In the genomic region with DNA sequence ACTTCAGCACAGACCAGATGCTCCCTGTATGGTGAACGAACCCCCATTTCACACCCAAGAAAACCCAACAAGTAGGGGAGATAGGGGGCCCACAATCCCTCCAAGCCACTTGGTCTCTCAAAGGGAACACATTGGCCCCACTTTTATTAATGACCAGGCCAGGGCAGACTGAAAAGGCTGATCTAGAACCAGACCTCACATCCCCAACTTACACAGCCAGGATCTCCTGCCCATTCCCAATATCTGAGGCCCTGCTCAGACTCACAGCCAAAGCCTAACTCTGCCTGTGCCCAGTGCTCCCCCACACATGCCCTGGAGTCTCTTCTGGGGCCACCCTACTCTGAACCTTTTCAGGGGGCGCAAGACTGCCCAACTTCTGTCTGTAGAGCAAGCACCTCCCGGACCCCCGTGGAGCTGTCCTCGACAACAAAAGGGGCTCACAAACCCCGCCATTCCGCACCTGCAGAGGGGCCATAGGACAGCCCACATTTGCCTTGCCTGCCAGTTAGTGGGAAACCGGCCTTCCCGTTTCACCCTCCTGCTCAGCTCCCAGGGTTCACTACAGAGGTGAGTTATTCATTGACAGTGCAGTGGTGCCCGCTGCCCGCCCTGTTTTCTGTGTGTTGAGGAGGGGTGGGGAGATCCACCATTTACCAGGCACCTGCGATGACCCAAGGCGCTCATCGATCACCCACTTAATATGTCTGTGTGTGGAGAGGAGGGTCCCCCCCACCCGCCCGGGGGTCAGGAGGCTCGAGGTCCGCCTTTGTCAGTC, we compare ENCODE assay signal across 1 cellular context.
TF ChIP-seq lines count a peak whose summit lies in the region.

No MANE protein-coding gene starts in this region.

TF ChIP-seq in HEK293T, 16 proteins besides CTCF, POLR2A, EP300 and RAD21 (continued from another document):
- TF ChIP-seq, protein P1, sequence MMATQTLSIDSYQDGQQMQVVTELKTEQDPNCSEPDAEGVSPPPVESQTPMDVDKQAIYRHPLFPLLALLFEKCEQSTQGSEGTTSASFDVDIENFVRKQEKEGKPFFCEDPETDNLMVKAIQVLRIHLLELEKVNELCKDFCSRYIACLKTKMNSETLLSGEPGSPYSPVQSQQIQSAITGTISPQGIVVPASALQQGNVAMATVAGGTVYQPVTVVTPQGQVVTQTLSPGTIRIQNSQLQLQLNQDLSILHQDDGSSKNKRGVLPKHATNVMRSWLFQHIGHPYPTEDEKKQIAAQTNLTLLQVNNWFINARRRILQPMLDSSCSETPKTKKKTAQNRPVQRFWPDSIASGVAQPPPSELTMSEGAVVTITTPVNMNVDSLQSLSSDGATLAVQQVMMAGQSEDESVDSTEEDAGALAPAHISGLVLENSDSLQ (IDR thresholded peaks at IDR 0.05): no peak
